ENCODE assay signal across 15 cellular contexts in genomic region chrY:17045124-17045523, GRCh38.
DNase-seq lines count a peak whose midpoint lies in the region; ATAC-seq and TF ChIP-seq lines count a peak whose summit lies in the region.
"Had no signal": no experiment of that assay in that cellular context is flagged by ENCODE, and none has a peak within 500 bp of the region (broad histone marks: within the 10 kb centered on the region; RNA-seq: fewer than 3 reads in every experiment).

No MANE protein-coding gene starts in this region.

- H3K27me3 ChIP-seq in RWPE2 (ENCODE audit: insufficient read depth, poor library complexity, severe bottlenecking) = no peaks in the 10 kb centered on the region
- H3K27me3 ChIP-seq in foreskin keratinocyte = no peaks in the 10 kb centered on the region

- peaks cover 3% of the 10 kb centered on the region for H3K4me1 Mint-ChIP-seq in activated CD4-positive, alpha-beta memory T cell treated with anti-CD3 and anti-CD28 coated beads for 36 hours (ENCODE audit: low read depth)
- H3K4me1 Mint-ChIP-seq: CD14-positive monocyte had no signal

- H3K27ac ChIP-seq in RWPE2 (ENCODE audit: poor library complexity, severe bottlenecking) (peak overlapping the region; percentile 91), foreskin keratinocyte (no peak overlapping the region)
- H3K27ac ChIP-seq: GM23248 had no signal

- TF ChIP-seq CTCF in RWPE2 (IDR thresholded peaks at IDR 0.05; ENCODE audit: poor library complexity, severe bottlenecking) (no peak), foreskin keratinocyte (conservative IDR thresholded peaks at IDR 0.05) (no peak)

- no peaks in the 10 kb centered on the region for H3K27me3 Mint-ChIP-seq in activated CD4-positive, alpha-beta memory T cell treated with anti-CD3 and anti-CD28 coated beads for 36 hours

- H3K4me1 ChIP-seq in RWPE2 (ENCODE audit: insufficient read depth, poor library complexity, severe bottlenecking) (peaks cover 37% of the 10 kb centered on the region), foreskin keratinocyte (no peaks in the 10 kb centered on the region)

- CTCF ChIA-PET in activated CD4-positive, alpha-beta memory T cell treated with anti-CD3 and anti-CD28 coated beads for 36 hours (lab: Charles Lee) = no interaction called here

- DNase-seq in H4 (ENCODE audit: low spot score) (peak; percentile 31), RWPE2 (ENCODE audit: low spot score) (no peak), foreskin keratinocyte (peak; percentile 41 to 57), renal cortical epithelial cell (ENCODE audit: low read depth) (peak; percentile 52), NCI-H69 (lab: John Stamatoyannopoulos, UW) (no peak)
- DNase-seq in activated CD4-positive, alpha-beta memory T cell treated with anti-CD3 and anti-CD28 coated beads for 36 hours = no peak
- DNase-seq: DMS79, GDM1, GM23248, H7, IMR-90, KG1 had no signal

- no peak overlapping the region for H3K27ac Mint-ChIP-seq in activated CD4-positive, alpha-beta memory T cell treated with anti-CD3 and anti-CD28 coated beads for 36 hours
- H3K27ac Mint-ChIP-seq: CD14-positive monocyte had no signal

- POLR2A ChIA-PET in activated CD4-positive, alpha-beta memory T cell treated with anti-CD3 and anti-CD28 coated beads for 36 hours (lab: Charles Lee) = no interaction called here

- peak; percentile 77 for ATAC-seq in RWPE2 (ENCODE audit: low read depth)
- peak; percentile 71 for ATAC-seq in foreskin keratinocyte
- ATAC-seq in HG03432 (IDR thresholded peaks at IDR 0.05; ENCODE audit: unreplicated experiment) = no peak
- ATAC-seq in HG02571 (IDR thresholded peaks at IDR 0.05; ENCODE audit: unreplicated experiment) = no peak

- H3K9me3 Mint-ChIP-seq in activated CD4-positive, alpha-beta memory T cell treated with anti-CD3 and anti-CD28 coated beads for 36 hours = peaks cover 7% of the 10 kb centered on the region

- H3K36me3 ChIP-seq in RWPE2 (ENCODE audit: low read depth) = no peaks in the 10 kb centered on the region

- no peaks in the 10 kb centered on the region for H3K9me3 ChIP-seq in RWPE2 (ENCODE audit: severe bottlenecking)

- H3K4me3 Mint-ChIP-seq in activated CD4-positive, alpha-beta memory T cell treated with anti-CD3 and anti-CD28 coated beads for 36 hours = no peak overlapping the region
- H3K4me3 Mint-ChIP-seq: CD14-positive monocyte had no signal

- no peak overlapping the region for H3K4me3 ChIP-seq in RWPE2 (ENCODE audit: severe bottlenecking)
- H3K4me3 ChIP-seq: GM23248 had no signal

- intact Hi-C loops in activated CD4-positive, alpha-beta memory T cell treated with anti-CD3 and anti-CD28 coated beads for 36 hours (cut with micrococcal nuclease) = no loop called here

- H3K36me3 Mint-ChIP-seq in activated CD4-positive, alpha-beta memory T cell treated with anti-CD3 and anti-CD28 coated beads for 36 hours = no peaks in the 10 kb centered on the region
- H3K36me3 Mint-ChIP-seq: CD14-positive monocyte had no signal

Comparison
In these comparisons a context has a peak if more than half of its experiments do, and no peak if none do; other contexts are left out.
1. DNase-seq: peak in H4 (single experiment), foreskin keratinocyte (2 of 2) and renal cortical epithelial cell (single experiment); none in RWPE2 (single experiment), activated CD4-positive, alpha-beta memory T cell treated with anti-CD3 and anti-CD28 coated beads for 36 hours (single experiment) and NCI-H69 (single experiment).
2. ATAC-seq: peak in RWPE2 (single experiment) and foreskin keratinocyte (single experiment); none in HG03432 (single experiment) and HG02571 (single experiment).